In genomic region chr12:91579516-91580263, GRCh38 we compare ENCODE assay signal across 22 cellular contexts.
A peak's percentile ranks its signal among the peaks of the same experiment; 100 is the strongest.
DNase-seq lines count a peak whose midpoint lies in the region; TF ChIP-seq lines count a peak whose summit lies in the region.
"Had no signal": no experiment of that assay in that cellular context is flagged by ENCODE, and none has a peak within 500 bp of the region (broad histone marks: within the 10 kb centered on the region; RNA-seq: fewer than 3 reads in every experiment).

No MANE protein-coding gene starts in this region.

- H3K79me2 ChIP-seq in parathyroid adenoma = no peaks in the 10 kb centered on the region

- H3K27me3 ChIP-seq in dorsolateral prefrontal cortex (no peaks in the 10 kb centered on the region), parathyroid adenoma (ENCODE audit: control insufficient read depth, insufficient read depth, low read length) (no peaks in the 10 kb centered on the region), SJCRH30 (no peaks in the 10 kb centered on the region)
- H3K27me3 ChIP-seq: esophagus muscularis mucosa, foreskin keratinocyte, neural progenitor cell, testis had no signal

- TF ChIP-seq CTCF in dorsolateral prefrontal cortex (IDR thresholded peaks at IDR 0.05 in 54 of 56, conservative IDR thresholded peaks at IDR 0.05 in 2 of 56; ENCODE audit: low read depth in 1 of 56, partially characterized antibody in 56 of 56) = no peak
- no peak for TF ChIP-seq CTCF in parathyroid adenoma (IDR thresholded peaks at IDR 0.05)

- H3K4me3 ChIP-seq in dorsolateral prefrontal cortex (no peak overlapping the region), parathyroid adenoma (ENCODE audit: low read depth, low read length) (no peak overlapping the region), SJCRH30 (no peak overlapping the region)
- H3K4me3 ChIP-seq: esophagus muscularis mucosa, lung, neural progenitor cell, testis had no signal

- peak overlapping the region in 53 of 59 donors; percentile 16 to 92 (median 62) for H3K27ac ChIP-seq in dorsolateral prefrontal cortex
- H3K27ac ChIP-seq in parathyroid adenoma = no peak overlapping the region
- no peak overlapping the region for H3K27ac ChIP-seq in SJCRH30
- H3K27ac ChIP-seq: 22Rv1, esophagus muscularis mucosa, foreskin keratinocyte, neural progenitor cell, testis, WERI-Rb-1 had no signal

- no peak overlapping the region for H3K9ac ChIP-seq in parathyroid adenoma
- H3K9ac ChIP-seq: neural progenitor cell had no signal

- H3K4me1 ChIP-seq in parathyroid adenoma (no peaks in the 10 kb centered on the region), SJCRH30 (no peaks in the 10 kb centered on the region)
- H3K4me1 ChIP-seq: foreskin keratinocyte, testis had no signal

- peak; percentile 1 for DNase-seq in DMS 273 (lab: John Stamatoyannopoulos, UW; ENCODE audit: unreplicated experiment)
- DNase-seq in DMS 273 treated with DMSO at 0.1 percent for 48 hours (lab: John Stamatoyannopoulos, UW) = no peak
- DNase-seq in RKO (ENCODE audit: low spot score) = peak; percentile 24
- DNase-seq in dorsolateral prefrontal cortex = no peak
- no peak for DNase-seq in SJCRH30
- DNase-seq in NOMO-1 treated with dmso at 0.1 percent for 144 hours (lab: John Stamatoyannopoulos, UW; ENCODE audit: unreplicated experiment) = no peak
- no peak for DNase-seq in occipital lobe (lab: John Stamatoyannopoulos, UW)
- DNase-seq: activated CD4-positive, alpha-beta T cell treated with anti-CD3 and anti-CD28 coated beads for 48 hours; central memory CD4-positive, alpha-beta T cell; DND-41; NCI-H1092; NCI-H510A; stimulated activated CD4-positive, alpha-beta T cell treated with anti-CD3 and anti-CD28 coated beads, Interleukin-1b, Interleukin-23, amount 100 ng/mL, for 48 hours; stimulated activated naive CD4-positive, alpha-beta T cell treated with Interleukin-2 at 50 U/mL for 16 hours; testis had no signal

- H3K9me3 ChIP-seq in parathyroid adenoma (ENCODE audit: control insufficient read depth, low read length) (no peaks in the 10 kb centered on the region), SJCRH30 (replicated peaks) (no peaks in the 10 kb centered on the region)
- H3K9me3 ChIP-seq: esophagus muscularis mucosa, testis had no signal

- H3K4me2 ChIP-seq in parathyroid adenoma (ENCODE audit: low read length) = no peak overlapping the region
- H3K4me2 ChIP-seq: neural progenitor cell had no signal

- H3K36me3 ChIP-seq in parathyroid adenoma (ENCODE audit: control insufficient read depth, insufficient read depth, low read length) (no peaks in the 10 kb centered on the region), SJCRH30 (no peaks in the 10 kb centered on the region)
- H3K36me3 ChIP-seq: esophagus muscularis mucosa, neural progenitor cell, WERI-Rb-1 had no signal

- H2AFZ ChIP-seq in parathyroid adenoma = peak overlapping the region; percentile 0
- H2AFZ ChIP-seq: neural progenitor cell had no signal

- intact Hi-C loops in dorsolateral prefrontal cortex (cut with DNase I) = loop anchor here (2.0 to 10.0 kb wide), 4 partner anchors 195 to 991 kb away; partner anchors contain the start of gene BTG1 (in 1 of the 2)

Comparison
In these comparisons a context has a peak if more than half of its experiments do, and no peak if none do; other contexts are left out.
1. DNase-seq: peak in DMS 273 (single experiment) and RKO (single experiment); none in DMS 273 treated with DMSO at 0.1 percent for 48 hours (single experiment), dorsolateral prefrontal cortex (0 of 10), SJCRH30 (0 of 2), NOMO-1 treated with dmso at 0.1 percent for 144 hours (single experiment) and occipital lobe (single experiment).
2. H3K27ac ChIP-seq: peak in dorsolateral prefrontal cortex (53 of 59); none in parathyroid adenoma (single experiment) and SJCRH30 (single experiment).